In the genomic region with DNA sequence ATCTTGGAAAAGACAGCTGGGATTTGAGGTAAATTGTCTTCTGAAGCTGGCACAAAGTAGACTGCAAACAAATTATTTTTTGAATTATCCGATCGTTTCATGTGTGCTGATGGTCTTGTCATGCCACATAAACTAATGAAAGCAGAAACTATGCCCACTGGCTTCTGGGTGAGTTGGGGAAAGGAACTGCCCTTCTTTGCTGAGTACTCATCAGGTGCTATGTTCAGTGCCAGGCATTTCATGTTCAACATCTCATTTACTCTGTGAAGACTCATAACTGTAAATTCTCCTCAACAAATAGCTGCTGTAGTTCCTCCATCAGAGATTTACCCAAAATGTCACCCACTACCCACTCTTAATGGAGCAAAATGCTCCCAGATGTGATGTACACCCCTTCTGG, we compare ENCODE assay signal across 8 cellular contexts. TPM values are rescaled to one million over a fixed set of nuclear protein-coding genes. Genes with fewer than 3 reads are reported as not detected.
DNase-seq lines count a peak whose midpoint lies in the region; ATAC-seq and TF ChIP-seq lines count a peak whose summit lies in the region.

No MANE protein-coding gene starts in this region.

- H3K27ac ChIP-seq in left lung (no peak overlapping the region), thyroid gland (no peak overlapping the region)

- H3K27me3 Mint-ChIP-seq in activated T-cell treated with anti-CD3 and anti-CD28 coated beads, Interleukin-2, amount 50 U/mL, for 4 hours (ENCODE audit: low read depth) = no peaks in the 10 kb centered on the region
- H3K27me3 Mint-ChIP-seq in activated naive CD8-positive, alpha-beta T cell = peaks cover 4% of the 10 kb centered on the region

- peaks cover 13% of the 10 kb centered on the region for H3K36me3 Mint-ChIP-seq in activated T-cell treated with anti-CD3 and anti-CD28 coated beads, Interleukin-2, amount 50 U/mL, for 4 hours (ENCODE audit: insufficient read depth)
- peaks cover 3% of the 10 kb centered on the region for H3K36me3 Mint-ChIP-seq in activated naive CD8-positive, alpha-beta T cell

- TF ChIP-seq CTCF in left lung (IDR thresholded peaks at IDR 0.05) = no peak
- no peak for TF ChIP-seq CTCF in thyroid gland (IDR thresholded peaks at IDR 0.05)

- intact Hi-C loops in left lung (cut with DNase I) = no loop called here
- intact Hi-C loops in thyroid gland (cut with DNase I) = no loop called here

- H3K4me3 Mint-ChIP-seq in activated T-cell treated with anti-CD3 and anti-CD28 coated beads, Interleukin-2, amount 50 U/mL, for 4 hours = peak overlapping the region; percentile 96
- peak overlapping the region; percentile 97 for H3K4me3 Mint-ChIP-seq in activated naive CD8-positive, alpha-beta T cell

- peak overlapping the region; percentile 77 to 100 for H3K4me3 ChIP-seq in left lung
- peak overlapping the region in 2 of 3 donors; percentile 73 to 92 for H3K4me3 ChIP-seq in thyroid gland (replicated peaks in 1 of 3)

- no peaks in the 10 kb centered on the region for H3K9me3 ChIP-seq in left lung
- no peaks in the 10 kb centered on the region for H3K9me3 ChIP-seq in thyroid gland

- no peak overlapping the region for H3K27ac Mint-ChIP-seq in activated naive CD8-positive, alpha-beta T cell

- no peaks in the 10 kb centered on the region for H3K27me3 ChIP-seq in left lung
- H3K27me3 ChIP-seq in thyroid gland = no peaks in the 10 kb centered on the region

- 72 to 87% methylated on average over 2 of the region's 2 CpGs for WGBS in thyroid gland, 2 donors

- H3K4me1 ChIP-seq in left lung (peaks cover 0 to 40% of the 10 kb centered on the region in 2 donors), thyroid gland (peaks cover 20 to 24% of the 10 kb centered on the region in 2 donors)

- H3K36me3 ChIP-seq in left lung = no peaks in the 10 kb centered on the region
- H3K36me3 ChIP-seq in thyroid gland = no peaks in the 10 kb centered on the region

- no peak for ATAC-seq in activated T-cell treated with anti-CD3 and anti-CD28 coated beads, Interleukin-2, amount 50 U/mL, for 4 hours
- ATAC-seq in left lung (no peak), HG02970 (IDR thresholded peaks at IDR 0.05; ENCODE audit: low FRiP score, unreplicated experiment) (no peak)

- no peak for TF ChIP-seq POLR2A in thyroid gland (IDR thresholded peaks at IDR 0.05)

- DNase-seq in activated T-cell treated with anti-CD3 and anti-CD28 coated beads, Interleukin-2, amount 50 U/mL, for 4 hours = no peak
- DNase-seq in activated T-cell treated with anti-CD3 and anti-CD28 coated beads for 4 hours = no peak
- DNase-seq in left lung = no peak
- DNase-seq in thyroid gland = no peak
- no peak for DNase-seq in SW480 (ENCODE audit: low spot score)
- no peak for DNase-seq in OCI-M1 (lab: John Stamatoyannopoulos, UW)

- H3K9me3 Mint-ChIP-seq in activated T-cell treated with anti-CD3 and anti-CD28 coated beads, Interleukin-2, amount 50 U/mL, for 4 hours = no peaks in the 10 kb centered on the region
- no peaks in the 10 kb centered on the region for H3K9me3 Mint-ChIP-seq in activated naive CD8-positive, alpha-beta T cell (ENCODE audit: low read depth)

- peaks cover 36% of the 10 kb centered on the region for H3K4me1 Mint-ChIP-seq in activated T-cell treated with anti-CD3 and anti-CD28 coated beads, Interleukin-2, amount 50 U/mL, for 4 hours (ENCODE audit: low read depth)
- H3K4me1 Mint-ChIP-seq in activated naive CD8-positive, alpha-beta T cell (ENCODE audit: low read depth) = peaks cover 38% of the 10 kb centered on the region

RNA-seq across cellular contexts. Expression of gene TRIT1, which starts 1.2 kb away (rescaled TPM):
- total RNA-seq in activated T-cell treated with anti-CD3 and anti-CD28 coated beads, Interleukin-2, amount 50 U/mL, for 4 hours = 10 to 100 TPM; 28.6 to 30.8 (median 30.6) TPM
- 10 to 100 TPM; 10.5 to 13.1 TPM for total RNA-seq in left lung
- 10 to 100 TPM; 22.6 to 35.2 (median 25.3) TPM for total RNA-seq in thyroid gland

RNA-seq across cellular contexts. Expression of gene MYCL, which starts 19.6 kb away (rescaled TPM):
- total RNA-seq in activated T-cell treated with anti-CD3 and anti-CD28 coated beads, Interleukin-2, amount 50 U/mL, for 4 hours = under 1 TPM; 0.08 to 0.38 (median 0.18) TPM
- total RNA-seq in left lung = 1 to 10 TPM; 2.7 to 4.3 TPM
- total RNA-seq in thyroid gland = 1 to 10 TPM; 1.4 to 3.9 (median 3.5) TPM
